ENCODE assay signal across 8 cellular contexts in the genomic region with DNA sequence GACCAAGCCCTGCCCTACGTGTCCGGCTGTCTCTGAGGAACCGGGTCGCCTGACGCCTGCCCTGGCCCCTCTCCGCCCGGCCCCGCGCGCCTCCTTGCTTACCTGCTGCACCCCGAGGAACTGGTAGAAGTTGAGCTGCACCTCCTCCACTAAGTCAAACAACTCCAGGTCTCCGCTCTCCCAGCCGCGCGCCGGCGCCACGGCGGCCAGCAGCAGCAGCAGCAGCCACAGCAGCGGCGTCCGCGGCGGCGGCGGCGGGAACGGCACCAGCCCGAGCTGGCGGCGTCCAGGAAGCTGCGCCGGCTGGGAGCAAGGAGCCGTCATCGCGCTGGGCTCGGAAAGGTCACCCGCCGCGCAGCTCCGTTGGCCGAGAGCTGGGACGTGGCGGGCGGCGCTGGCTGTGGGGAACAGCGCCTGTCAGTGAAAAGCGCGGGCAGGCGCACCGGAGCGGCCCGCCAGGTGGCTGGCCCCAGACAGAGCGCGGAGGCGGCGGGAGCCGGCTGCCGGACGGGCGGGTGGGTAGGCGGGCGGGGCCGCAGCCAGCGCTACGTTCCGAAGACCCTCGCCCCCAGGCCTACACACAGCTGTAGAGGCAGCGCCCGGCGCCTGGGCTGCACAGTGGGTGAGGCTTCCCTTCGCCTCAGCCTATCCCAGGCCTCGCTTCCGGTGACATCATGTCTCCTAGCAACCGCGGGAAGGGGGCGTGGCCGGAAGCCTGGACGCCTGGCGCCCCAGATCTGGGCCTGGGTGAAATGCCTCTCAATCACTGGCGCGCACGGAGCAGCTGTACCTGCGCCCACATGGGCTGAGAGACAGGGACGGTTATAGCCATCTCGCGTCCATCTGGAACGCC. TPM values are rescaled to one million over a fixed set of nuclear protein-coding genes. Genes with fewer than 3 reads are reported as not detected.
A peak's percentile ranks its signal among the peaks of the same experiment; 100 is the strongest.
DNase-seq lines count a peak whose midpoint lies in the region; ATAC-seq and TF ChIP-seq lines count a peak whose summit lies in the region.

A gene with protein sequence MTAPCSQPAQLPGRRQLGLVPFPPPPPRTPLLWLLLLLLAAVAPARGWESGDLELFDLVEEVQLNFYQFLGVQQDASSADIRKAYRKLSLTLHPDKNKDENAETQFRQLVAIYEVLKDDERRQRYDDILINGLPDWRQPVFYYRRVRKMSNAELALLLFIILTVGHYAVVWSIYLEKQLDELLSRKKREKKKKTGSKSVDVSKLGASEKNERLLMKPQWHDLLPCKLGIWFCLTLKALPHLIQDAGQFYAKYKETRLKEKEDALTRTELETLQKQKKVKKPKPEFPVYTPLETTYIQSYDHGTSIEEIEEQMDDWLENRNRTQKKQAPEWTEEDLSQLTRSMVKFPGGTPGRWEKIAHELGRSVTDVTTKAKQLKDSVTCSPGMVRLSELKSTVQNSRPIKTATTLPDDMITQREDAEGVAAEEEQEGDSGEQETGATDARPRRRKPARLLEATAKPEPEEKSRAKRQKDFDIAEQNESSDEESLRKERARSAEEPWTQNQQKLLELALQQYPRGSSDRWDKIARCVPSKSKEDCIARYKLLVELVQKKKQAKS (minus strand): TSS at position 620 of the 853 bp plus-strand sequence. CDS start 296 bp downstream, at position 324.

- peaks cover 7 to 25% of the 10 kb centered on the region in 2 donors for H3K36me3 Mint-ChIP-seq in activated naive CD4-positive, alpha-beta T cell treated with anti-CD3 and anti-CD28 coated beads, Interleukin-2, amount 50 U/mL, for 72 hours

- peak; percentile 94 for ATAC-seq in HG02623 (IDR thresholded peaks at IDR 0.05; ENCODE audit: unreplicated experiment)
- ATAC-seq in activated naive CD4-positive, alpha-beta T cell treated with anti-CD3 and anti-CD28 coated beads, Interleukin-2, amount 50 U/mL, for 72 hours, result peak; percentile 95 to 97
- ATAC-seq in omental fat pad (ENCODE audit: low FRiP score), result peak; percentile 99

- no peaks in the 10 kb centered on the region for H3K36me3 ChIP-seq in testis (ENCODE audit: low read depth, missing control alignments)

- WGBS in testis, 2 donors, result 0% methylated on average over 13 to 54 of the region's 88 CpGs

- peak within 1 kb of the TSS; percentile 84 to 99 for H3K27ac Mint-ChIP-seq in activated naive CD4-positive, alpha-beta T cell treated with anti-CD3 and anti-CD28 coated beads, Interleukin-2, amount 50 U/mL, for 72 hours

- TF ChIP-seq POLR2A in testis (IDR thresholded peaks at IDR 0.05), result peak; percentile 82

- no peaks in the 10 kb centered on the region for H3K9me3 Mint-ChIP-seq in activated naive CD4-positive, alpha-beta T cell treated with anti-CD3 and anti-CD28 coated beads, Interleukin-2, amount 50 U/mL, for 72 hours

- TF ChIP-seq CTCF in GM10266 (IDR thresholded peaks at IDR 0.05; ENCODE audit: control insufficient read depth, insufficient read depth, low read depth, missing control alignments) (no peak), omental fat pad (IDR thresholded peaks at IDR 0.05) (no peak), testis (IDR thresholded peaks at IDR 0.05) (no peak)

- DNase-seq in GM10266 (ENCODE audit: extremely low spot score) (peak; percentile 96), NCI-H1092 treated with DMSO at 0.1 percent for 48 hours (lab: John Stamatoyannopoulos, UW) (peak; percentile 94), SKM-1 (lab: John Stamatoyannopoulos, UW; ENCODE audit: unreplicated experiment) (peak; percentile 44), glomerular endothelial cell (ENCODE audit: extremely low read depth, low read depth, low spot score) (no peak), omental fat pad (ENCODE audit: low spot score) (peak; percentile 97), testis (peak; percentile 99)
- DNase-seq in activated naive CD4-positive, alpha-beta T cell treated with anti-CD3 and anti-CD28 coated beads, Interleukin-2, amount 50 U/mL, for 72 hours (ENCODE audit: low spot score in 2 of 2), result peak; percentile 99

- H3K27me3 ChIP-seq in testis, result no peaks in the 10 kb centered on the region

- peak within 1 kb of the TSS; percentile 90 to 94 for H3K27ac ChIP-seq in testis

- H3K4me1 ChIP-seq in testis, result peaks cover 10% of the 10 kb centered on the region

- no peaks in the 10 kb centered on the region for H3K9me3 ChIP-seq in testis

- intact Hi-C loops in testis (cut with DNase I; ENCODE audit: low total_unique reads), result loop anchor here (10.0 kb wide), 1 partner anchor 981 kb away; no protein-coding TSS in a partner anchor

- peak within 1 kb of the TSS; percentile 77 to 89 for H3K4me3 ChIP-seq in testis

RNA-seq across cellular contexts. Expression of the gene that starts here (rescaled TPM):
- 10 to 100 TPM; 22.2 to 27.8 TPM for total RNA-seq in activated naive CD4-positive, alpha-beta T cell treated with anti-CD3 and anti-CD28 coated beads, Interleukin-2, amount 50 U/mL, for 72 hours
- total RNA-seq in glomerular endothelial cell, result 48.0 and 58.6 TPM in 2 replicates
- total RNA-seq in omental fat pad, result 100 to 1,000 TPM in 1 of 4 donors, 10 to 100 TPM in 3; 69.5 to 119 (median 89.8) TPM
- 10 to 100 TPM; 59.0 to 59.6 TPM for total RNA-seq in testis
- polyA plus RNA-seq in testis (ENCODE audit: insufficient read depth, low read depth, low replicate concordance), result 16.7 TPM
